In genomic region chr18:47040982-47041381, GRCh38 we compare ENCODE assay signal across 4 cellular contexts.
TF ChIP-seq lines count a peak whose summit lies in the region.

No MANE protein-coding gene starts in this region.

TF ChIP-seq in liver, 16 proteins besides CTCF, POLR2A, EP300 and RAD21:
- TF ChIP-seq HNF4A (conservative IDR thresholded peaks at IDR 0.05), result peak; percentile 5 to 49
- TF ChIP-seq FOXA1 (IDR thresholded peaks at IDR 0.05), result peak; percentile 17
- no peak for TF ChIP-seq TAF1 (conservative IDR thresholded peaks at IDR 0.05)
- no peak for TF ChIP-seq NR2F2 (IDR thresholded peaks at IDR 0.05)
TF ChIP-seq in liver: peak in this region for 2.

TF ChIP-seq in HepG2, 621 proteins besides CTCF, POLR2A, EP300 and RAD21:
- no peak for TF ChIP-seq MIER3 (CRISPR knock-in tag; IDR thresholded peaks at IDR 0.05; ENCODE audit: borderline replicate concordance)
- no peak for TF ChIP-seq IRX3 (CRISPR knock-in tag; IDR thresholded peaks at IDR 0.05; ENCODE audit: borderline replicate concordance, low read depth)
TF ChIP-seq in HepG2: peak in this region for 0.

TF ChIP-seq in GM12891, 5 proteins besides CTCF, POLR2A, EP300 and RAD21:
- TF ChIP-seq PAX5 (IDR thresholded peaks at IDR 0.05; ENCODE audit: insufficient read depth, low read length, severe bottlenecking), result no peak
- TF ChIP-seq POU2F2 (IDR thresholded peaks at IDR 0.05; ENCODE audit: low read depth, low read length), result no peak
- no peak for TF ChIP-seq TAF1 (IDR thresholded peaks at IDR 0.05; ENCODE audit: low read depth, low read length)
- TF ChIP-seq POLR2AphosphoS5 (IDR thresholded peaks at IDR 0.05; ENCODE audit: low read depth, low read length), result no peak
- no peak for TF ChIP-seq SPI1 (IDR thresholded peaks at IDR 0.05; ENCODE audit: low read depth, low read length)
TF ChIP-seq in GM12891: peak in this region for 0.

TF ChIP-seq in GM12878, 131 proteins besides CTCF, POLR2A, EP300 and RAD21:
- TF ChIP-seq ZNF622 (IDR thresholded peaks at IDR 0.05) (no peak), NFXL1 (IDR thresholded peaks at IDR 0.05; ENCODE audit: borderline replicate concordance) (no peak), GABPA (IDR thresholded peaks at IDR 0.05; ENCODE audit: low read depth) (no peak), ZNF384 (IDR thresholded peaks at IDR 0.05; ENCODE audit: borderline replicate concordance, low read depth, low read length) (no peak), DPF2 (IDR thresholded peaks at IDR 0.05) (no peak), SP1 (IDR thresholded peaks at IDR 0.05; ENCODE audit: low read depth, low read length) (no peak)
